In genomic region chr13:44648392-44649117, GRCh38 we compare ENCODE assay signal across 8 cellular contexts.
A peak's percentile ranks its signal among the peaks of the same experiment; 100 is the strongest.
DNase-seq lines count a peak whose midpoint lies in the region; ATAC-seq and TF ChIP-seq lines count a peak whose summit lies in the region.

No MANE protein-coding gene starts in this region.

- WGBS in adrenal gland, 4 donors = 29 to 46% (median 36%) methylated on average over 2 of the region's 2 CpGs

- H3K4me1 ChIP-seq in adrenal gland (replicated peaks in 1 of 2) = no peaks in the 10 kb centered on the region

- no peaks in the 10 kb centered on the region for H3K27me3 Mint-ChIP-seq in nephron (ENCODE audit: low read depth)

- H3K27me3 ChIP-seq in adrenal gland = no peaks in the 10 kb centered on the region

- H3K4me3 Mint-ChIP-seq in nephron = no peak overlapping the region

- peak overlapping the region in 1 of 3 experiments; percentile 65 for H3K27ac Mint-ChIP-seq in nephron

- H3K9me3 Mint-ChIP-seq in nephron = no peaks in the 10 kb centered on the region

- peak; percentile 2 for DNase-seq in DMS 273 (lab: John Stamatoyannopoulos, UW; ENCODE audit: unreplicated experiment)
- DNase-seq in DMS 273 treated with DMSO at 0.1 percent for 48 hours (lab: John Stamatoyannopoulos, UW) = no peak
- DNase-seq in adrenal gland = peak in 1 of 7 donors; percentile 3
- DNase-seq in nucleus accumbens (lab: John Stamatoyannopoulos, UW) = no peak
- no peak for DNase-seq in COR-L47 (lab: John Stamatoyannopoulos, UW)

- no peaks in the 10 kb centered on the region for H3K36me3 Mint-ChIP-seq in nephron (ENCODE audit: low read depth)

- no peaks in the 10 kb centered on the region for H3K9me3 ChIP-seq in adrenal gland (replicated peaks in 1 of 3)

- intact Hi-C loops in adrenal gland (cut with DNase I) = no loop called here

- peak; percentile 32 for ATAC-seq in HG03460 (IDR thresholded peaks at IDR 0.05; ENCODE audit: unreplicated experiment)
- ATAC-seq in GM21360 (IDR thresholded peaks at IDR 0.05; ENCODE audit: unreplicated experiment) = no peak

- no peaks in the 10 kb centered on the region for H3K36me3 ChIP-seq in adrenal gland (replicated peaks in 1 of 2)

- no peak for TF ChIP-seq POLR2A in adrenal gland (IDR thresholded peaks at IDR 0.05)

- H3K27ac ChIP-seq in adrenal gland = no peak overlapping the region

- no peaks in the 10 kb centered on the region for H3K4me1 Mint-ChIP-seq in nephron

- peak; percentile 24 to 48 (median 44) for TF ChIP-seq CTCF in adrenal gland (IDR thresholded peaks at IDR 0.05)
- TF ChIP-seq CTCF in nephron (IDR thresholded peaks at IDR 0.05; ENCODE audit: unreplicated experiment in 3 of 3) = peak; percentile 22 to 50 (median 37)

- H3K4me3 ChIP-seq in adrenal gland = no peak overlapping the region
